23 cellular contexts compared by ENCODE assay signal in the genomic region with DNA sequence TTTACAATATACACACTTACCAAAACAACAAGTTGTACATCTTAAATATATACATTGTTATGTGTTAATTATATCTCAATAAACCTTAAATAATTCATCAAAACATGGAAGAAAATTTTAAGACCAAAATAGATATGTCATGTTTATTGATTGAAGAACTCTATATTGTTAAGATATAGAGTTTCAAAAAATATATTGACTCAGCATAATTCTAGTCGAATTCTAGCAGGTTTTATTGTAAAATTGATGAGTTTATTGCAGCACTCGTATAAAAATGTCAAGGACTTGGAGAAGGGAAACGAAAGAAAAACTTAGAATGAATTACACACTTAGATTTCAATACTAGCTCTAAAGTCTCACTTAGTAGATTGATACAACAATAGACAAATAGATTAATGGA.
DNase-seq lines count a peak whose midpoint lies in the region; ATAC-seq, FAIRE-seq and TF ChIP-seq lines count a peak whose summit lies in the region.
"Had no signal": no experiment of that assay in that cellular context is flagged by ENCODE, and none has a peak within 500 bp of the region (broad histone marks: within the 10 kb centered on the region; RNA-seq: fewer than 3 reads in every experiment).

No MANE protein-coding gene starts in this region.

- H3K4me1 ChIP-seq in A549 (no peaks in the 10 kb centered on the region), IMR-90 (ENCODE audit: control insufficient read depth, insufficient read depth, low read length) (no peaks in the 10 kb centered on the region), H1 (replicated peaks in 1 of 4; ENCODE audit: control insufficient read depth in 3 of 4, insufficient read depth in 4 of 4, low read length in 3 of 4) (no peaks in the 10 kb centered on the region), small intestine (ENCODE audit: control insufficient read depth in 2 of 2, insufficient read depth in 1 of 2, low read depth in 1 of 2, low read length in 1 of 2) (no peaks in the 10 kb centered on the region), upper lobe of right lung (no peaks in the 10 kb centered on the region)
- H3K4me1 ChIP-seq: BE2C had no signal

- CTCF ChIA-PET in A549 (lab: Yijun Ruan, JAX) = no interaction called here
- CTCF ChIA-PET in IMR-90 (lab: Yijun Ruan, JAX) = no interaction called here
- CTCF ChIA-PET in H1 (lab: Charles Lee; ENCODE audit: partially characterized antibody) = no interaction called here

- BruUV-seq in IMR-90 (replicated peaks; lab: Mats Ljungman, UMichigan) = no TSS peak

- no peak overlapping the region for H3K4ac ChIP-seq in IMR-90 (ENCODE audit: low read depth, low read length)
- H3K4ac ChIP-seq in H1 (replicated peaks; ENCODE audit: insufficient read length, low read depth, low read length) = no peak overlapping the region

- H2BK20ac ChIP-seq in IMR-90 (ENCODE audit: low read depth, low read length) (no peak overlapping the region), H1 (ENCODE audit: low read length) (no peak overlapping the region)

- H2AFZ ChIP-seq in IMR-90 (replicated peaks; ENCODE audit: low read length, poor library complexity) (no peak overlapping the region), H1 (ENCODE audit: low read length) (no peak overlapping the region)

- H2BK5ac ChIP-seq in IMR-90 (ENCODE audit: low read depth, low read length, poor library complexity, severe bottlenecking) (no peak overlapping the region), H1 (ENCODE audit: low read depth, low read length) (no peak overlapping the region)

- H2BK120ac ChIP-seq in IMR-90 (ENCODE audit: low read depth, low read length) = no peak overlapping the region
- H2BK120ac ChIP-seq in H1 (replicated peaks; ENCODE audit: low read depth, low read length) = no peak overlapping the region

- TF ChIP-seq EP300 in A549 (IDR thresholded peaks at IDR 0.05) = no peak
- no peak for TF ChIP-seq EP300 in H1 (IDR thresholded peaks at IDR 0.05; ENCODE audit: borderline replicate concordance in 1 of 2, low read depth in 2 of 2, low read length in 2 of 2)

- TF ChIP-seq POLR2A in A549 (IDR thresholded peaks at IDR 0.05; ENCODE audit: low read length) = no peak
- TF ChIP-seq POLR2A in IMR-90 (IDR thresholded peaks at IDR 0.05; ENCODE audit: low read depth, low read length) = no peak
- no peak for TF ChIP-seq POLR2A in H1 (IDR thresholded peaks at IDR 0.05; ENCODE audit: control extremely low read depth in 1 of 2, low read depth in 2 of 2, low read length in 2 of 2)

- no peak for DNase-seq in A549 (ENCODE audit: low read depth in 1 of 2, low spot score in 1 of 2)
- no peak for DNase-seq in IMR-90
- DNase-seq in H1 (ENCODE audit: low read depth in 1 of 2, low spot score in 2 of 2) = no peak
- no peak for DNase-seq in small intestine
- no peak for DNase-seq in upper lobe of right lung
- DNase-seq in stimulated activated CD8-positive, alpha-beta memory T cell treated with anti-CD3 and anti-CD28 coated beads, Interleukin-4, amount 100 ng/mL, for 48 hours = no peak
- DNase-seq in NCI-H2227 (lab: John Stamatoyannopoulos, UW; ENCODE audit: unreplicated experiment) = no peak
- DNase-seq: ACHN; AML-193; BE2C; CD4-positive, alpha-beta T cell; CD8-positive, alpha-beta memory T cell; DMS 273 treated with DMSO at 0.1 percent for 48 hours; DMS79; EL; GF-D8; GOT3; H7; HCEC 1CT had no signal

- no peak overlapping the region for H3K18ac ChIP-seq in IMR-90 (ENCODE audit: low read depth, low read length)
- H3K18ac ChIP-seq in H1 (ENCODE audit: extremely low read depth, low read length) = no peak overlapping the region

- H3K14ac ChIP-seq in IMR-90 (replicated peaks; ENCODE audit: low read depth, low read length) (no peak overlapping the region), H1 (ENCODE audit: insufficient read length) (no peak overlapping the region)

- H3K56ac ChIP-seq in IMR-90 (ENCODE audit: extremely low read depth, insufficient read depth, low read length) (no peak overlapping the region), H1 (replicated peaks; ENCODE audit: insufficient read length, low read depth, low read length) (no peak overlapping the region)

- H3K9ac ChIP-seq in IMR-90 (ENCODE audit: low read depth, low read length) (no peak overlapping the region), H1 (replicated peaks in 1 of 4; ENCODE audit: extremely low read depth in 1 of 4, low read depth in 3 of 4, low read length in 3 of 4) (no peak overlapping the region)
- H3K9ac ChIP-seq: BLaER1 treated with 17β-estradiol and CSF1 and Interleukin-3, amounts not matched to agents 10 nM and 100 nM had no signal

- ATAC-seq in A549 (no peak), IMR-90 (ENCODE audit: low read depth) (no peak), upper lobe of right lung (no peak)

- in situ Hi-C loops in IMR-90 (cut with MboI; ENCODE audit: low sequenced_read_pairs) = no loop called here

- no peaks in the 10 kb centered on the region for H3K9me1 ChIP-seq in IMR-90 (ENCODE audit: insufficient read depth, low read length)

- POLR2A ChIA-PET in A549 (lab: Yijun Ruan, JAX) = no interaction called here
- POLR2A ChIA-PET in IMR-90 (lab: Charles Lee; ENCODE audit: unreplicated experiment) = no interaction called here
- POLR2A ChIA-PET in H1 (lab: Charles Lee; ENCODE audit: partially characterized antibody) = no interaction called here

- WGBS in A549 (ENCODE audit: missing lambda C conversion rate) = 8% methylated on average over 3 of the region's 3 CpGs
- WGBS in IMR-90 (ENCODE audit: extremely low coverage in 2 of 2, insufficient read length in 1 of 2), 2 experiments = no CpG with 5 or more reads among the region's 3 CpGs
- WGBS in H1 (ENCODE audit: extremely low coverage in 1 of 2, insufficient coverage in 1 of 2, insufficient read length in 1 of 2, insufficient replicate concordance in 2 of 2, low coverage in 1 of 2, low lambda C conversion rate in 2 of 2, missing lambda C conversion rate in 1 of 2), 2 experiments = 81% methylated on average over 3 of the region's 3 CpGs; no CpG with 5 or more reads in 1 of the 2 experiments
- WGBS in small intestine, 3 donors = 54 to 69% (median 58%) methylated on average over 3 of the region's 3 CpGs

- dilution Hi-C loops in IMR-90 (cut with HindIII; ENCODE audit: low sequenced_read_pairs, unreplicated experiment) = no loop called here

- no peak overlapping the region for H2BK12ac ChIP-seq in H1 (ENCODE audit: low read depth, low read length)

- H3K27ac ChIP-seq in A549 = no peak overlapping the region
- H3K27ac ChIP-seq in IMR-90 (ENCODE audit: insufficient read depth, low read length) = no peak overlapping the region
- H3K27ac ChIP-seq in H1 (ENCODE audit: low read depth, low read length) = no peak overlapping the region
- no peak overlapping the region for H3K27ac ChIP-seq in small intestine (ENCODE audit: low read depth in 1 of 2, low read length in 1 of 2)
- H3K27ac ChIP-seq in upper lobe of right lung = no peak overlapping the region
- H3K27ac ChIP-seq: BLaER1 treated with 17β-estradiol and CSF1 and Interleukin-3, amounts not matched to agents 10 nM and 100 nM had no signal

- no peaks in the 10 kb centered on the region for H3K27me3 ChIP-seq in IMR-90 (ENCODE audit: control insufficient read depth, insufficient read depth, low read length)
- H3K27me3 ChIP-seq in H1 (replicated peaks in 1 of 4; ENCODE audit: control insufficient read depth in 3 of 4, extremely low read depth in 1 of 4, insufficient read depth in 3 of 4, low read length in 3 of 4) = no peaks in the 10 kb centered on the region
- no peaks in the 10 kb centered on the region for H3K27me3 ChIP-seq in small intestine (ENCODE audit: control insufficient read depth in 2 of 2, insufficient read depth in 2 of 2, low read length in 2 of 2)
- no peaks in the 10 kb centered on the region for H3K27me3 ChIP-seq in upper lobe of right lung
- H3K27me3 ChIP-seq: BE2C; BLaER1 treated with 17β-estradiol and CSF1 and Interleukin-3, amounts not matched to agents 10 nM and 100 nM had no signal

- H2AK9ac ChIP-seq in IMR-90 (replicated peaks; ENCODE audit: low read depth, low read length, poor library complexity) = no peak overlapping the region

- H2BK15ac ChIP-seq in IMR-90 (ENCODE audit: low read depth, low read length) = no peak overlapping the region
- H2BK15ac ChIP-seq in H1 (ENCODE audit: low read length) = no peak overlapping the region

- H3K79me1 ChIP-seq in IMR-90 (ENCODE audit: low read depth in 1 of 2, low read length in 2 of 2) (no peaks in the 10 kb centered on the region), H1 (ENCODE audit: low read depth, low read length) (no peaks in the 10 kb centered on the region)

- H3K9me3 ChIP-seq in A549 (no peaks in the 10 kb centered on the region), IMR-90 (ENCODE audit: control insufficient read depth, insufficient read depth, low read length) (no peaks in the 10 kb centered on the region), H1 (ENCODE audit: insufficient read depth in 2 of 2, low read depth in 1 of 2, low read length in 1 of 2) (no peaks in the 10 kb centered on the region), small intestine (ENCODE audit: control insufficient read depth, low read depth) (no peaks in the 10 kb centered on the region), upper lobe of right lung (peaks cover 3% of the 10 kb centered on the region)
- H3K9me3 ChIP-seq: BE2C had no signal

- H3K23me2 ChIP-seq in H1 (ENCODE audit: low read depth, low read length) = no peaks in the 10 kb centered on the region

- H4K20me1 ChIP-seq in IMR-90 (ENCODE audit: insufficient read depth, low read length) (no peaks in the 10 kb centered on the region), H1 (replicated peaks in 1 of 2; ENCODE audit: control insufficient read depth in 1 of 2, insufficient read depth in 2 of 2, low read length in 2 of 2) (no peaks in the 10 kb centered on the region)
- H4K20me1 ChIP-seq: BLaER1 treated with 17β-estradiol and CSF1 and Interleukin-3, amounts not matched to agents 10 nM and 100 nM had no signal

- H4K5ac ChIP-seq in IMR-90 (ENCODE audit: low read depth, low read length) (no peak overlapping the region), H1 (ENCODE audit: insufficient read length, low read depth, low read length) (no peak overlapping the region)

- H4K8ac ChIP-seq in IMR-90 (ENCODE audit: low read depth in 2 of 2, low read length in 2 of 2) (no peak overlapping the region), H1 (ENCODE audit: extremely low read depth, insufficient read depth, low read length) (no peak overlapping the region)

- H2AK5ac ChIP-seq in IMR-90 (ENCODE audit: low read depth, low read length) (no peak overlapping the region), H1 (ENCODE audit: low read depth, low read length) (no peak overlapping the region)

- intact Hi-C loops in IMR-90 (cut with micrococcal nuclease) = no loop called here
- intact Hi-C loops in upper lobe of right lung (cut with DNase I) = no loop called here

- no peak overlapping the region for H3K4me2 ChIP-seq in A549
- H3K4me2 ChIP-seq in IMR-90 (ENCODE audit: low read depth, low read length) = no peak overlapping the region
- no peak overlapping the region for H3K4me2 ChIP-seq in H1 (ENCODE audit: insufficient read depth in 1 of 2, low read depth in 2 of 2, low read length in 2 of 2)

- TF ChIP-seq CTCF in A549 (IDR thresholded peaks at IDR 0.05) = no peak
- TF ChIP-seq CTCF in IMR-90 (conservative IDR thresholded peaks at IDR 0.05; ENCODE audit: low read depth, low read length) = no peak
- TF ChIP-seq CTCF in H1 (IDR thresholded peaks at IDR 0.05; ENCODE audit: control extremely low read depth in 1 of 3, insufficient read depth in 1 of 3, low read depth in 1 of 3, low read length in 3 of 3) = no peak
- TF ChIP-seq CTCF in upper lobe of right lung (IDR thresholded peaks at IDR 0.05) = no peak

- TF ChIP-seq RAD21 in A549 (conservative IDR thresholded peaks at IDR 0.05 in 1 of 2, IDR thresholded peaks at IDR 0.05 in 1 of 2) = no peak
- TF ChIP-seq RAD21 in IMR-90 (IDR thresholded peaks at IDR 0.05; ENCODE audit: low read length) = no peak
- TF ChIP-seq RAD21 in H1 (IDR thresholded peaks at IDR 0.05 in 1 of 2, conservative IDR thresholded peaks at IDR 0.05 in 1 of 2; ENCODE audit: low read depth in 2 of 2, low read length in 2 of 2) = no peak

- H3K36me3 ChIP-seq in IMR-90 (ENCODE audit: control insufficient read depth, insufficient read depth, low read length) = no peaks in the 10 kb centered on the region
- no peaks in the 10 kb centered on the region for H3K36me3 ChIP-seq in H1 (ENCODE audit: control insufficient read depth in 2 of 4, insufficient read depth in 4 of 4, low read length in 3 of 4)
- H3K36me3 ChIP-seq in small intestine (ENCODE audit: control insufficient read depth in 2 of 2, insufficient read depth in 2 of 2, low read length in 2 of 2) = no peaks in the 10 kb centered on the region
- no peaks in the 10 kb centered on the region for H3K36me3 ChIP-seq in upper lobe of right lung
- H3K36me3 ChIP-seq: BE2C; BLaER1 treated with 17β-estradiol and CSF1 and Interleukin-3, amounts not matched to agents 10 nM and 100 nM had no signal

- no peaks in the 10 kb centered on the region for H3K79me2 ChIP-seq in H1 (ENCODE audit: control insufficient read depth in 1 of 2, insufficient read depth in 2 of 2, low read length in 2 of 2)

- H3K23ac ChIP-seq in IMR-90 (ENCODE audit: low read depth, low read length) (no peak overlapping the region), H1 (ENCODE audit: insufficient read length) (no peak overlapping the region)

- no peak for FAIRE-seq in A549 (lab: Jason Lieb, UNC)
- no peak for FAIRE-seq in H1 (lab: Jason Lieb, UNC)
- FAIRE-seq in small intestine (lab: Jason Lieb, UNC) = peak; percentile 47
- FAIRE-seq: D721Med, GM12891, GM18507 had no signal

- H4K91ac ChIP-seq in IMR-90 (ENCODE audit: insufficient read depth, low read depth, low read length) (no peak overlapping the region), H1 (replicated peaks; ENCODE audit: insufficient read length, low read length) (no peak overlapping the region)

- H3K4me3 ChIP-seq in A549 (no peak overlapping the region), IMR-90 (ENCODE audit: insufficient read depth, low read depth, low read length) (no peak overlapping the region), H1 (ENCODE audit: extremely low read depth in 1 of 4, insufficient read depth in 2 of 4, low read depth in 3 of 4, low read length in 4 of 4) (no peak overlapping the region), small intestine (ENCODE audit: low read depth in 1 of 2, low read length in 2 of 2) (no peak overlapping the region), upper lobe of right lung (no peak overlapping the region)
- H3K4me3 ChIP-seq: BLaER1 treated with 17β-estradiol and CSF1 and Interleukin-3, amounts not matched to agents 10 nM and 100 nM had no signal
